Comparison of ENCODE assay signal across 15 cellular contexts in the genomic region with DNA sequence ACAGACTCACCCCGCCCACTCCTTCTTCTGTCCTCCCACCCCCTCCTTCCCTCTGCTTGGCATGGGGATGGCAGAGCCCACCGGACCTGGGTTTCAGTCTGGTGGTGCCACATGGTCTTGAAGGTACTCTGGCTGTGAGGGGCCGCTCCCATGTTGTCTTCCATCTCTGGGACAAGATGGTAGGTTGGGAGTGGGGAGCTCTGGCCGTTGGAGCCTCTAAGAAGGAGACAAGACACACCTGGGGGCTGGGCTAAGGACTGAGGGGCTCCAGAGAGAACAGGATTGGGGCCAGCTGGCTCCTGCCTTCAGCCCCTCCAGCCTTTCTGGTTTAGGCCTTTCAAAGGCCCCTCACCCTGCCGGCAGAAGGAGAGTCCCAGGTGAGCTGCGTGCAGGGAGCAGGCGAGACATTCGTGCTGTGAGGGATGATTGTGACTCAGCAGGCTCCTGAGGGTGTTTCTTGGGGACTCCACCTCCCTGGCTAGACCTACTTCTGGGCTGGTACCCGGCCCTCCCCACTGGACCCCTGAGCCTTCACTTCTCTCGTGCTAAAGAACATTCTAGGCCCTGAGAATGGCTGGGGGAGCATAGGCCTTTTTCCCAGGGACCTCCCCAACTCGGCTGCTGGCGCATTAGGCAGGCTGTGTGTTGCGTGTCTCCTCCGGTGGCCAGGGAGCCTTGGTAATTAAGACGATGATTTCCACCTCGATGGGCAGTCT.
"Had no signal": no experiment of that assay in that cellular context is flagged by ENCODE, and none has a peak within 500 bp of the region (broad histone marks: within the 10 kb centered on the region; RNA-seq: fewer than 3 reads in every experiment).

No MANE protein-coding gene starts in this region.

- H3K4me3 Mint-ChIP-seq: activated naive CD4-positive, alpha-beta T cell treated with anti-CD3 and anti-CD28 coated beads for 36 hours; activated naive CD8-positive, alpha-beta T cell treated with anti-CD3 and anti-CD28 coated beads, Interleukin-2, amount 50 U/mL, for 24 hours; activated T-helper 17 cell treated with anti-CD3 and anti-CD28 coated beads, Interleukin-2, amount 50 U/mL, for 72 hours; natural killer cell treated with Interleukin-12 subunit alpha and Interleukin-12 subunit beta and Interleukin-15 and Interleukin-18, amount 100 ng/mL, for 72 hours; stimulated activated naive B cell treated with anti-CD40 and anti-IgM and Interleukin-4, amounts not matched to agents 10 μg/mL and 1 μg/mL and 100 μg/mL, for 72 hours; T-cell had no signal

- H3K36me3 ChIP-seq: left lung had no signal

- H3K4me2 ChIP-seq: hepatocyte had no signal

- H3K27ac Mint-ChIP-seq: activated naive CD4-positive, alpha-beta T cell treated with anti-CD3 and anti-CD28 coated beads for 36 hours; activated naive CD8-positive, alpha-beta T cell treated with anti-CD3 and anti-CD28 coated beads, Interleukin-2, amount 50 U/mL, for 24 hours; activated T-helper 17 cell treated with anti-CD3 and anti-CD28 coated beads, Interleukin-2, amount 50 U/mL, for 72 hours; natural killer cell treated with Interleukin-12 subunit alpha and Interleukin-12 subunit beta and Interleukin-15 and Interleukin-18, amount 100 ng/mL, for 72 hours; stimulated activated naive B cell treated with anti-CD40 and anti-IgM and Interleukin-4, amounts not matched to agents 10 μg/mL and 1 μg/mL and 100 μg/mL, for 72 hours; T-cell had no signal

- H3K79me2 ChIP-seq: hepatocyte had no signal

- H3K36me3 Mint-ChIP-seq: natural killer cell treated with Interleukin-12 subunit alpha and Interleukin-12 subunit beta and Interleukin-15 and Interleukin-18, amount 100 ng/mL, for 72 hours; stimulated activated naive B cell treated with anti-CD40 and anti-IgM and Interleukin-4, amounts not matched to agents 10 μg/mL and 1 μg/mL and 100 μg/mL, for 72 hours; T-cell had no signal

- H3K4me3 ChIP-seq: hepatocyte, left lung, SK-N-MC had no signal

- H2AFZ ChIP-seq: hepatocyte had no signal

- H3K9me3 ChIP-seq: left lung had no signal

- H3K9me3 Mint-ChIP-seq: activated naive CD4-positive, alpha-beta T cell treated with anti-CD3 and anti-CD28 coated beads for 36 hours; activated naive CD8-positive, alpha-beta T cell treated with anti-CD3 and anti-CD28 coated beads, Interleukin-2, amount 50 U/mL, for 24 hours; activated T-helper 17 cell treated with anti-CD3 and anti-CD28 coated beads, Interleukin-2, amount 50 U/mL, for 72 hours; natural killer cell treated with Interleukin-12 subunit alpha and Interleukin-12 subunit beta and Interleukin-15 and Interleukin-18, amount 100 ng/mL, for 72 hours; stimulated activated naive B cell treated with anti-CD40 and anti-IgM and Interleukin-4, amounts not matched to agents 10 μg/mL and 1 μg/mL and 100 μg/mL, for 72 hours; T-cell had no signal

- H3K4me1 Mint-ChIP-seq: T-cell had no signal

- H3K27me3 ChIP-seq: hepatocyte had no signal

- ATAC-seq: activated naive CD8-positive, alpha-beta T cell treated with anti-CD3 and anti-CD28 coated beads, Interleukin-2, amount 50 U/mL, for 24 hours; activated T-helper 17 cell treated with anti-CD3 and anti-CD28 coated beads, Interleukin-2, amount 50 U/mL, for 72 hours; left lung; natural killer cell treated with Interleukin-12 subunit alpha and Interleukin-12 subunit beta and Interleukin-15 and Interleukin-18, amount 100 ng/mL, for 72 hours; stimulated activated naive B cell treated with anti-CD40 and anti-IgM and Interleukin-4, amounts not matched to agents 10 μg/mL and 1 μg/mL and 100 μg/mL, for 72 hours; T-cell had no signal

- DNase-seq: activated CD4-positive, alpha-beta T cell treated with anti-CD3 and anti-CD28 coated beads for 1 hour; activated CD4-positive, alpha-beta T cell treated with anti-CD3 and anti-CD28 coated beads, Interleukin-2, amount 50 U/mL, for 4 hours; activated naive CD4-positive, alpha-beta T cell treated with anti-CD3 and anti-CD28 coated beads for 36 hours; activated naive CD8-positive, alpha-beta T cell treated with anti-CD3 and anti-CD28 coated beads, Interleukin-2, amount 50 U/mL, for 24 hours; left lung; mesendoderm; stimulated activated CD4-positive, alpha-beta T cell treated with anti-CD3 and anti-CD28 coated beads, Interleukin-12 subunit alpha, Interleukin-12 subunit beta, amount 100 ng/mL, for 4 hours; stimulated activated CD4-positive, alpha-beta T cell treated with anti-CD3 and anti-CD28 coated beads, Interleukin-2, amount 100 ng/mL, for 24 hours; stimulated activated naive B cell treated with anti-CD40 and anti-IgM and Interleukin-4, amounts not matched to agents 10 μg/mL and 1 μg/mL and 100 μg/mL, for 72 hours; T-cell; T-helper 9 cell had no signal

- H3K27ac ChIP-seq: hepatocyte, left lung, SK-N-MC had no signal

- H3K27me3 Mint-ChIP-seq: activated naive CD8-positive, alpha-beta T cell treated with anti-CD3 and anti-CD28 coated beads, Interleukin-2, amount 50 U/mL, for 24 hours had no signal
